In genomic region chr19:41753159-41753558, GRCh38 we compare ENCODE assay signal across 8 cellular contexts.
DNase-seq lines count a peak whose midpoint lies in the region; ATAC-seq lines count a peak whose summit lies in the region.

No MANE protein-coding gene starts in this region.

- H3K9me3 ChIP-seq in adipocyte (ENCODE audit: control insufficient read depth, low read length): no peaks in the 10 kb centered on the region

- no peak overlapping the region for H3K4me3 ChIP-seq in adipocyte (ENCODE audit: low read length)

- ATAC-seq in HG02642 (IDR thresholded peaks at IDR 0.05; ENCODE audit: poor library complexity, unreplicated experiment) (no peak), GM21367 (IDR thresholded peaks at IDR 0.05; ENCODE audit: unreplicated experiment) (no peak)

- H3K36me3 ChIP-seq in adipocyte (ENCODE audit: control insufficient read depth, insufficient read depth, low read length, severe bottlenecking): no peaks in the 10 kb centered on the region

- DNase-seq in COLO668 (lab: John Stamatoyannopoulos, UW; ENCODE audit: unreplicated experiment) (peak; percentile 61), HUDEP-2 (lab: John Stamatoyannopoulos, UW; ENCODE audit: unreplicated experiment in 76 of 76) (peak in 54 of 76 experiments; percentile 6 to 73 (median 42)), T-helper 1 cell (peak; percentile 44 to 69 (median 64)), adipocyte (ENCODE audit: low read depth) (peak; percentile 7), iris pigment epithelial cell (ENCODE audit: low read depth) (peak; percentile 20)
- DNase-seq in stimulated activated CD4-positive, alpha-beta T cell treated with anti-CD3 and anti-CD28 coated beads, TNF-alpha, amount 100 ng/mL, for 4 hours (ENCODE audit: low read depth in 3 of 3): peak; percentile 55 to 64 (median 64)

- no peaks in the 10 kb centered on the region for H3K4me1 ChIP-seq in adipocyte (ENCODE audit: control insufficient read depth, insufficient read depth, low read length)

- peaks cover 45% of the 10 kb centered on the region for H3K27me3 ChIP-seq in adipocyte (replicated peaks; ENCODE audit: control insufficient read depth, insufficient read depth, low read length)

- no peak overlapping the region for H3K9ac ChIP-seq in adipocyte (ENCODE audit: low read length)

Comparison
In these comparisons a context has a peak if more than half of its experiments do, and no peak if none do; other contexts are left out.
1. DNase-seq: peak in every context shown above with its lines; median percentile 64 in T-helper 1 cell; 64 in stimulated activated CD4-positive, alpha-beta T cell treated with anti-CD3 and anti-CD28 coated beads, TNF-alpha, amount 100 ng/mL, for 4 hours; 61 in COLO668; 42 in HUDEP-2; 20 in iris pigment epithelial cell; 7 in adipocyte.